1 cellular context compared by ENCODE assay signal in genomic region chr2:189147989-189148388, GRCh38.
TF ChIP-seq lines count a peak whose summit lies in the region.

No MANE protein-coding gene starts in this region.

TF ChIP-seq in A549, 52 proteins besides CTCF, POLR2A, EP300 and RAD21 (continued from another document):
- no peak for TF ChIP-seq REST (IDR thresholded peaks at IDR 0.05)
